In genomic region chr1:172845371-172845770, GRCh38 we compare ENCODE assay signal across 9 cellular contexts.
DNase-seq lines count a peak whose midpoint lies in the region; ATAC-seq and TF ChIP-seq lines count a peak whose summit lies in the region.
"Had no signal": no experiment of that assay in that cellular context is flagged by ENCODE, and none has a peak within 500 bp of the region (broad histone marks: within the 10 kb centered on the region; RNA-seq: fewer than 3 reads in every experiment).

No MANE protein-coding gene starts in this region.

- no peak overlapping the region for H3K4me3 ChIP-seq in DND-41 (ENCODE audit: low read depth in 1 of 2, low read length in 2 of 2)

- peak overlapping the region; percentile 13; the same call in 1 of the 2 replicates for H3K9ac ChIP-seq in DND-41 (ENCODE audit: low read depth, low read length)

- no peaks in the 10 kb centered on the region for H3K27me3 ChIP-seq in DND-41 (ENCODE audit: insufficient read depth, low read length, poor library complexity)

- no peaks in the 10 kb centered on the region for H3K79me2 ChIP-seq in DND-41 (ENCODE audit: insufficient read depth, low read length)

- H4K20me1 ChIP-seq in DND-41 (ENCODE audit: insufficient read depth, low read length) = no peaks in the 10 kb centered on the region

- DNase-seq in DND-41 (peak; percentile 48), RPMI7951 (ENCODE audit: low read depth) (peak; percentile 10), dermis blood vessel endothelial cell (no peak), COLO668 (lab: John Stamatoyannopoulos, UW; ENCODE audit: unreplicated experiment) (no peak), NCI-H82 (lab: John Stamatoyannopoulos, UW) (no peak)
- DNase-seq in activated gamma-delta T cell treated with anti-CD3 and anti-CD28 coated beads, Interleukin-2, amount 50 U/mL, for 16 hours (ENCODE audit: low read depth) = peak; percentile 57
- peak; percentile 39 to 48 for DNase-seq in stimulated activated CD4-positive, alpha-beta T cell treated with anti-CD3 and anti-CD28 coated beads, Interleukin-12 subunit alpha, Interleukin-12 subunit beta, amount 100 ng/mL, for 24 hours (ENCODE audit: low read depth in 2 of 2)

- ATAC-seq in DND-41 (ENCODE audit: insufficient read depth, low read depth) = peak; percentile 87
- ATAC-seq in HG03175 (IDR thresholded peaks at IDR 0.05; ENCODE audit: unreplicated experiment) = no peak
- ATAC-seq: Panc1 had no signal

- no peak overlapping the region; the same call in 1 of the 2 replicates for H2AFZ ChIP-seq in DND-41 (ENCODE audit: low read depth, low read length)

- H3K9me3 ChIP-seq in DND-41 (ENCODE audit: insufficient read depth, low read length, severe bottlenecking) = no peaks in the 10 kb centered on the region

- H3K4me1 ChIP-seq in DND-41 (ENCODE audit: insufficient read depth, low read length) = peaks cover 15% of the 10 kb centered on the region

- peak overlapping the region; percentile 56 for H3K27ac ChIP-seq in DND-41 (ENCODE audit: low read length)

- TF ChIP-seq CTCF in DND-41 (IDR thresholded peaks at IDR 0.05; ENCODE audit: borderline replicate concordance, extremely low read depth, low read length, poor library complexity, severe bottlenecking) = no peak

- H3K4me2 ChIP-seq in DND-41 (ENCODE audit: insufficient read depth, low read length) = no peak overlapping the region

- no peaks in the 10 kb centered on the region for H3K36me3 ChIP-seq in DND-41 (ENCODE audit: insufficient read depth, low read length)

Comparison
In these comparisons a context has a peak if more than half of its experiments do, and no peak if none do; other contexts are left out.
1. DNase-seq: peak in DND-41 (single experiment), RPMI7951 (single experiment), activated gamma-delta T cell treated with anti-CD3 and anti-CD28 coated beads, Interleukin-2, amount 50 U/mL, for 16 hours (single experiment) and stimulated activated CD4-positive, alpha-beta T cell treated with anti-CD3 and anti-CD28 coated beads, Interleukin-12 subunit alpha, Interleukin-12 subunit beta, amount 100 ng/mL, for 24 hours (2 of 2); none in dermis blood vessel endothelial cell (single experiment), COLO668 (single experiment) and NCI-H82 (single experiment).